ENCODE assay signal across 8 cellular contexts in the genomic region with DNA sequence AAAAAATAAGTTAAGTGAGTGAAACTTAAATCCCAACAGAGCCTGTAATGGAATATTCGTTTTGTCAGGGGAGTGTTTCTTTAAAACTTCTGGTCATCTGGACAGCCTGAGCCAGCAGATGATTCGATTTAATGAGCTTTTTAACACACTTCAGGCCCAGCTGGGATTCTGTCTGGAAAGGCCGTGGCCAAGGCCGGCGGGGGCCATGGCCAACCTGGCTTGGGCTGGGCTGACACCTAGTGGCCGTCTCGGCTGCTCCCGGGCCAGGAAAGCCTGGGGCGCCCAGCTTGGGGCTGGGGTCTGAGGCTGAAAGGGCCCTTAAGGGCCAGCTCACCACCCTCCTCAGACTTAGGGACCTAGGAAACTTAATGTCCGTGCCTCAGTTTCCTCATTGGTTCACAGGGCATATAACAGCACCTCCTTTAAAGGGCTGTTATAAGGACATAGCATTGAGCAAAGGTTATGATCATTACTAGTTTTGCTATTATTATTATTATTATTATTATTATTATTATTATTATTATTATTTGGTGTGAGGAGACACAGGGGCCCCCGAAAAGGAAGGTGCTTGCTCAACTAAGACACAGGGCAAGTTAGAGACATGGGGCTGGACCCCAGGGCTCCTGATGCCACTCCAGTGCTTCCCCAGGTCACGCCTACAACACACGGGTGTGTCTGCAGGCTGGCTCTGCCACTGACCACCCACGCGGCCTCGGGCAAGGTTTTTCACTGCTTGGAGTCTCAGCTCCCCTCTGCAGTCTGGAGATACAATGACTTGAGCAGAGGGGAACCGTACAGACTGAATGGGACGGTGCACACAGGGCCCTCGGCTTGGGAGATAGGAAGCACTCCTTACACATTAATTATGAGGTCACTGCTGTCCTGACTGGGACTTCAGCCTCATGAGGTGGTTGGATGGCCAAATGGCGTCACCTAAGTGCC.
A peak's percentile ranks its signal among the peaks of the same experiment; 100 is the strongest.
DNase-seq lines count a peak whose midpoint lies in the region; ATAC-seq and TF ChIP-seq lines count a peak whose summit lies in the region.

No MANE protein-coding gene starts in this region.

- no peak for ATAC-seq in GM21717 (IDR thresholded peaks at IDR 0.05; ENCODE audit: unreplicated experiment)

- H3K4me3 ChIP-seq in AG09309 (ENCODE audit: control insufficient read depth, low read depth, low read length), result no peak overlapping the region
- no peak overlapping the region for H3K4me3 ChIP-seq in left ventricle myocardium inferior
- no peak overlapping the region for H3K4me3 ChIP-seq in skeletal muscle tissue (ENCODE audit: low read length in 3 of 3)

- H3K27me3 ChIP-seq in left ventricle myocardium inferior (ENCODE audit: low read depth), result no peaks in the 10 kb centered on the region
- H3K27me3 ChIP-seq in skeletal muscle tissue (ENCODE audit: control insufficient read depth in 3 of 3, insufficient read depth in 3 of 3, low read length in 3 of 3), result no peaks in the 10 kb centered on the region

- H3K4me1 ChIP-seq in left ventricle myocardium inferior (peaks cover 10% of the 10 kb centered on the region), skeletal muscle tissue (ENCODE audit: control insufficient read depth in 3 of 3, insufficient read depth in 3 of 3, low read length in 3 of 3) (peaks cover 0 to 2% (median 0%) of the 10 kb centered on the region in 3 donors)

- H3K9me3 ChIP-seq in left ventricle myocardium inferior (replicated peaks) (no peaks in the 10 kb centered on the region), skeletal muscle tissue (ENCODE audit: control insufficient read depth in 3 of 3, low read length in 3 of 3) (no peaks in the 10 kb centered on the region)

- no peak for DNase-seq in AG09309 (ENCODE audit: low read depth)
- peak; percentile 55 for DNase-seq in HPDE6-E6E7 (ENCODE audit: extremely low spot score)
- peak; percentile 41 for DNase-seq in left ventricle myocardium inferior
- DNase-seq in activated CD8-positive, alpha-beta memory T cell treated with anti-CD3 and anti-CD28 coated beads for 24 hours, result no peak
- DNase-seq in activated CD4-positive, alpha-beta T cell treated with anti-CD3 and anti-CD28 coated beads for 4 hours, result no peak

- H3K27ac ChIP-seq in VCaP (no peak overlapping the region), left ventricle myocardium inferior (replicated peaks) (peak overlapping the region; percentile 43), skeletal muscle tissue (ENCODE audit: low read depth, low read length) (peak overlapping the region; percentile 51)

- H3K9ac ChIP-seq in skeletal muscle tissue (ENCODE audit: low read depth in 1 of 3, low read length in 3 of 3), result peak overlapping the region in 1 of 3 donors; percentile 57

- intact Hi-C loops in left ventricle myocardium inferior (cut with micrococcal nuclease), result loop anchor here (10.0 kb wide), 1 partner anchor 738 kb away; no protein-coding TSS in a partner anchor

- TF ChIP-seq CTCF in AG09309 (IDR thresholded peaks at IDR 0.05; ENCODE audit: control insufficient read depth, insufficient read depth, low read depth, low read length, missing control alignments) (peak; percentile 67), VCaP (conservative IDR thresholded peaks at IDR 0.05) (peak; percentile 95), left ventricle myocardium inferior (IDR thresholded peaks at IDR 0.05; ENCODE audit: borderline replicate concordance) (peak; percentile 85)

- peaks cover 66% of the 10 kb centered on the region for H3K36me3 ChIP-seq in left ventricle myocardium inferior
- H3K36me3 ChIP-seq in skeletal muscle tissue (ENCODE audit: control insufficient read depth in 3 of 3, insufficient read depth in 3 of 3, low read length in 3 of 3), result peaks cover 14 to 47% (median 41%) of the 10 kb centered on the region in 3 donors

Comparison
In these comparisons a context has a peak if more than half of its experiments do, and no peak if none do; other contexts are left out.
1. DNase-seq: peak in HPDE6-E6E7 (single experiment) and left ventricle myocardium inferior (single experiment); none in AG09309 (single experiment), activated CD8-positive, alpha-beta memory T cell treated with anti-CD3 and anti-CD28 coated beads for 24 hours (single experiment) and activated CD4-positive, alpha-beta T cell treated with anti-CD3 and anti-CD28 coated beads for 4 hours (0 of 2).
2. Peak in every context shown above with its lines, with median percentiles within 50 percentile points of each other: CTCF ChIP-seq.